ENCODE assay signal across 20 cellular contexts in genomic region chr6:13700232-13700631, GRCh38. TPM values are rescaled to one million over a fixed set of nuclear protein-coding genes. Genes with fewer than 3 reads are reported as not detected.
DNase-seq lines count a peak whose midpoint lies in the region; ATAC-seq, FAIRE-seq and TF ChIP-seq lines count a peak whose summit lies in the region.
"Had no signal": no experiment of that assay in that cellular context is flagged by ENCODE, and none has a peak within 500 bp of the region (broad histone marks: within the 10 kb centered on the region; RNA-seq: fewer than 3 reads in every experiment).

No MANE protein-coding gene starts in this region.

- no peaks in the 10 kb centered on the region; a peak in 1 of 8 replicates for H3K36me3 ChIP-seq in H1 (ENCODE audit: control insufficient read depth in 2 of 4, insufficient read depth in 4 of 4, low read length in 3 of 4)
- H3K36me3 ChIP-seq: colonic mucosa had no signal

- no peak for TF ChIP-seq POLR2A in A549 (IDR thresholded peaks at IDR 0.05; ENCODE audit: low read length)
- no peak for TF ChIP-seq POLR2A in H1 (IDR thresholded peaks at IDR 0.05; ENCODE audit: control extremely low read depth in 1 of 2, low read depth in 2 of 2, low read length in 2 of 2)

- FAIRE-seq in A549 (lab: Jason Lieb, UNC): no peak
- FAIRE-seq in H1 (lab: Jason Lieb, UNC): no peak
- FAIRE-seq: endothelial cell of umbilical vein had no signal

- no peak overlapping the region for H3K23ac ChIP-seq in H1 (ENCODE audit: insufficient read length)

- WGBS in A549 (ENCODE audit: missing lambda C conversion rate): 93% methylated on average over 3 of the region's 3 CpGs
- WGBS in H1 (ENCODE audit: extremely low coverage in 1 of 2, insufficient coverage in 1 of 2, insufficient read length in 1 of 2, insufficient replicate concordance in 2 of 2, low coverage in 1 of 2, low lambda C conversion rate in 2 of 2, missing lambda C conversion rate in 1 of 2), 2 experiments: 96% methylated on average over 3 of the region's 3 CpGs; no CpG with 5 or more reads in 1 of the 2 experiments

- no peak overlapping the region for H2BK12ac ChIP-seq in H1 (ENCODE audit: low read depth, low read length)

- H2BK5ac ChIP-seq in H1 (ENCODE audit: low read depth, low read length): 0 out of 2 replicates have a peak overlapping the region, but pooled peaks have one; percentile 21

- no peak overlapping the region for H3K27ac ChIP-seq in A549
- no peak overlapping the region for H3K27ac ChIP-seq in H1 (ENCODE audit: low read depth, low read length)
- H3K27ac ChIP-seq: BLaER1 treated with 17β-estradiol and CSF1 and Interleukin-3, amounts not matched to agents 10 nM and 100 nM; colonic mucosa; lower lobe of right lung had no signal

- H2AK5ac ChIP-seq in H1 (ENCODE audit: low read depth, low read length): no peak overlapping the region

- no peak overlapping the region for H3K18ac ChIP-seq in H1 (ENCODE audit: extremely low read depth, low read length)

- no peak for ATAC-seq in A549
- ATAC-seq in GM21786 (IDR thresholded peaks at IDR 0.05; ENCODE audit: unreplicated experiment): no peak
- ATAC-seq in HG02588 (IDR thresholded peaks at IDR 0.05; ENCODE audit: unreplicated experiment): no peak
- ATAC-seq: lower lobe of right lung had no signal

- peaks cover 0 to 99% of the 10 kb centered on the region in 2 experiments for H3K79me2 ChIP-seq in H1 (ENCODE audit: control insufficient read depth in 1 of 2, insufficient read depth in 2 of 2, low read length in 2 of 2)

- no peak overlapping the region for H3K56ac ChIP-seq in H1 (replicated peaks; ENCODE audit: insufficient read length, low read depth, low read length)

- no peak overlapping the region for H4K5ac ChIP-seq in H1 (ENCODE audit: insufficient read length, low read depth, low read length)

- no peak for TF ChIP-seq EP300 in A549 (IDR thresholded peaks at IDR 0.05)
- TF ChIP-seq EP300 in H1 (IDR thresholded peaks at IDR 0.05; ENCODE audit: borderline replicate concordance in 1 of 2, low read depth in 2 of 2, low read length in 2 of 2): no peak

- peaks cover 6% of the 10 kb centered on the region for H3K79me1 ChIP-seq in H1 (ENCODE audit: low read depth, low read length)

- peaks cover 0 to 9% of the 10 kb centered on the region in 2 experiments for H4K20me1 ChIP-seq in H1 (replicated peaks in 1 of 2; ENCODE audit: control insufficient read depth in 1 of 2, insufficient read depth in 2 of 2, low read length in 2 of 2)

- H3K27me3 ChIP-seq in H1 (replicated peaks in 1 of 4; ENCODE audit: control insufficient read depth in 3 of 4, extremely low read depth in 1 of 4, insufficient read depth in 3 of 4, low read length in 3 of 4): no peaks in the 10 kb centered on the region
- H3K27me3 ChIP-seq: BLaER1 treated with 17β-estradiol and CSF1 and Interleukin-3, amounts not matched to agents 10 nM and 100 nM; colonic mucosa had no signal

- H2AFZ ChIP-seq in H1 (ENCODE audit: low read length): no peak overlapping the region

- POLR2A ChIA-PET in A549 (lab: Yijun Ruan, JAX): no interaction called here
- POLR2A ChIA-PET in H1 (lab: Charles Lee; ENCODE audit: partially characterized antibody): interaction anchor here (1.2 kb wide), 1 partner anchor 14 kb away, joined by 4 read pairs; no protein-coding TSS in a partner anchor

- no peak overlapping the region for H3K4me3 ChIP-seq in A549
- no peak overlapping the region for H3K4me3 ChIP-seq in H1 (ENCODE audit: extremely low read depth in 1 of 4, insufficient read depth in 2 of 4, low read depth in 3 of 4, low read length in 4 of 4)
- H3K4me3 ChIP-seq: BLaER1 treated with 17β-estradiol and CSF1 and Interleukin-3, amounts not matched to agents 10 nM and 100 nM; colonic mucosa; lower lobe of right lung had no signal

- H3K4ac ChIP-seq in H1 (replicated peaks; ENCODE audit: insufficient read length, low read depth, low read length): no peak overlapping the region

- H3K9ac ChIP-seq in H1 (replicated peaks in 1 of 4; ENCODE audit: extremely low read depth in 1 of 4, low read depth in 3 of 4, low read length in 3 of 4): no peak overlapping the region
- H3K9ac ChIP-seq: BLaER1 treated with 17β-estradiol and CSF1 and Interleukin-3, amounts not matched to agents 10 nM and 100 nM had no signal

- no peak overlapping the region for H2BK120ac ChIP-seq in H1 (replicated peaks; ENCODE audit: low read depth, low read length)

- H3K4me2 ChIP-seq in A549 (no peak overlapping the region), H1 (ENCODE audit: insufficient read depth in 1 of 2, low read depth in 2 of 2, low read length in 2 of 2) (no peak overlapping the region)

- TF ChIP-seq CTCF in A549 (IDR thresholded peaks at IDR 0.05) (no peak), H1 (IDR thresholded peaks at IDR 0.05; ENCODE audit: control extremely low read depth in 1 of 3, insufficient read depth in 1 of 3, low read depth in 1 of 3, low read length in 3 of 3) (no peak)

- no peak overlapping the region for H3K14ac ChIP-seq in H1 (ENCODE audit: insufficient read length)

- DNase-seq in NOMO-1 treated with DMSO at 0.1 percent for 48 hours (lab: John Stamatoyannopoulos, UW; ENCODE audit: unreplicated experiment) (peak; percentile 40), NOMO-1 treated with dmso at 0.1 percent for 144 hours (lab: John Stamatoyannopoulos, UW; ENCODE audit: unreplicated experiment) (no peak), A549 (ENCODE audit: low read depth in 1 of 2, low spot score in 1 of 2) (no peak), MV-4-11 (lab: John Stamatoyannopoulos, UW) (peak; percentile 31), H1 (ENCODE audit: low read depth in 1 of 2, low spot score in 2 of 2) (no peak), DMS 273 treated with DMSO at 0.1 percent for 48 hours (lab: John Stamatoyannopoulos, UW) (no peak)
- DNase-seq: 8988T; activated CD4-positive, CD25-positive, alpha-beta regulatory T cell; activated CD8-positive, alpha-beta memory T cell treated with anti-CD3 and anti-CD28 coated beads, Interleukin-2, amount 50 U/mL, for 48 hours; activated naive CD4-positive, alpha-beta T cell treated with Interleukin-2 at 50 U/mL for 16 hours; colonic mucosa; DMS53; lower lobe of right lung; NCI-H82; posterior cingulate gyrus; stimulated activated CD4-positive, alpha-beta T cell treated with anti-CD3 and anti-CD28 coated beads, Interleukin-4, amount 100 ng/mL, for 24 hours had no signal

- H3K23me2 ChIP-seq in H1 (ENCODE audit: low read depth, low read length): no peaks in the 10 kb centered on the region

- H3K4me1 ChIP-seq in A549: 0 out of 3 replicates have a peak, but pooled peaks cover 5% of the 10 kb centered on the region
- peaks cover 1 to 6% (median 2%) of the 10 kb centered on the region in 4 experiments; a peak in 3 of 7 replicates for H3K4me1 ChIP-seq in H1 (replicated peaks in 1 of 4; ENCODE audit: control insufficient read depth in 3 of 4, insufficient read depth in 4 of 4, low read length in 3 of 4)

- H4K91ac ChIP-seq in H1 (replicated peaks; ENCODE audit: insufficient read length, low read length): no peak overlapping the region

- H3K9me3 ChIP-seq in A549: no peaks in the 10 kb centered on the region
- no peaks in the 10 kb centered on the region for H3K9me3 ChIP-seq in H1 (ENCODE audit: insufficient read depth in 2 of 2, low read depth in 1 of 2, low read length in 1 of 2)
- H3K9me3 ChIP-seq: colonic mucosa, lower lobe of right lung had no signal

- no peak overlapping the region for H2BK20ac ChIP-seq in H1 (ENCODE audit: low read length)

- H4K8ac ChIP-seq in H1 (ENCODE audit: extremely low read depth, insufficient read depth, low read length): no peak overlapping the region

- H2BK15ac ChIP-seq in H1 (ENCODE audit: low read length): no peak overlapping the region

- TF ChIP-seq RAD21 in A549 (conservative IDR thresholded peaks at IDR 0.05 in 1 of 2, IDR thresholded peaks at IDR 0.05 in 1 of 2) (no peak), H1 (IDR thresholded peaks at IDR 0.05 in 1 of 2, conservative IDR thresholded peaks at IDR 0.05 in 1 of 2; ENCODE audit: low read depth in 2 of 2, low read length in 2 of 2) (no peak)

- CTCF ChIA-PET in A549 (lab: Yijun Ruan, JAX): no interaction called here
- CTCF ChIA-PET in H1 (lab: Charles Lee; ENCODE audit: partially characterized antibody): interaction anchor here (0.5 to 1.0 kb wide), 3 partner anchors 12 to 125 kb away, joined by 3 read pairs; partner anchors contain the start of gene SIRT5

TF ChIP-seq in A549, 52 proteins besides CTCF, POLR2A, EP300 and RAD21:
- no peak for TF ChIP-seq RNF2 (IDR thresholded peaks at IDR 0.05; ENCODE audit: borderline replicate concordance, low read depth)
- no peak for TF ChIP-seq FOSB (CRISPR knock-in tag; IDR thresholded peaks at IDR 0.05)
- no peak for TF ChIP-seq ZFP36 (IDR thresholded peaks at IDR 0.05; ENCODE audit: borderline replicate concordance, partially characterized antibody)
- no peak for TF ChIP-seq ESRRA (IDR thresholded peaks at IDR 0.05; ENCODE audit: borderline replicate concordance, low read length)
- peak; percentile 46 for TF ChIP-seq MAFK (IDR thresholded peaks at IDR 0.05; ENCODE audit: partially characterized antibody)

TF ChIP-seq in H1, 55 proteins besides CTCF, POLR2A, EP300 and RAD21 (continues in another document):
- TF ChIP-seq YY1 (IDR thresholded peaks at IDR 0.05; ENCODE audit: low read depth, low read length): no peak
- no peak for TF ChIP-seq NANOG (IDR thresholded peaks at IDR 0.05; ENCODE audit: insufficient read depth, low read depth, low read length, poor library complexity, severe bottlenecking)
- TF ChIP-seq SIX5 (IDR thresholded peaks at IDR 0.05; ENCODE audit: low read depth, low read length): no peak

RNA-seq across cellular contexts. Expression of gene RANBP9, which starts 11.4 kb away (rescaled TPM):
- polyA plus RNA-seq in A549 (2011; rRNA removed) (15.7 and 20.3 TPM in 2 replicates), A549 (2017; fragmentation: RNase III; extraction: RNeasy Plus Mini Kit Qiagen cat#74134 plus additional on column Dnase treatment) (13.7 to 15.2 TPM (median 14.3 TPM) in 3 replicates), H1 (2011; rRNA removed) (8.0 and 13.0 TPM in 2 replicates)
- polyA plus RNA-seq in A549 (2012; cell fraction: cytosol; rRNA removed): 7.1 TPM in 2 replicates
- polyA plus RNA-seq in A549 (2012; cell fraction: nucleus; rRNA removed): 4.0 and 5.3 TPM in 2 replicates
- 10.2 and 11.8 TPM in 2 replicates for polyA minus RNA-seq in A549 (2011; rRNA and poly(A)+ RNA removed)
- 34.3 and 36.7 TPM in 2 replicates for total RNA-seq in H1 (2021; fragmentation: NEBNext Ultra II Directional; extraction: Animal tissue kit (Norgen Biotek cat#: 25700))
- polyA plus RNA-seq in H1 (2011; cell fraction: cytosol; rRNA removed): 15.9 TPM
- 9.9 TPM for polyA plus RNA-seq in H1 (2011; cell fraction: nucleus; rRNA removed)
- 21.7 to 23.9 TPM (median 22.7 TPM) in 4 replicates for polyA plus RNA-seq in H1 (2012, experiment 1 of 2)
- polyA plus RNA-seq in H1 (2012, experiment 2 of 2): 5.9 TPM
- polyA plus RNA-seq in H1 (2013, experiment 1 of 2): 17.6 TPM
- polyA plus RNA-seq in H1 (2013, experiment 2 of 2): 18.0 TPM
- 16.9 and 25.5 TPM in 2 replicates for polyA minus RNA-seq in H1 (2011; rRNA and poly(A)+ RNA removed)
- polyA minus RNA-seq in H1 (2011; cell fraction: cytosol; rRNA and poly(A)+ RNA removed): 19.9 TPM
- 17.0 TPM for polyA minus RNA-seq in H1 (2011; cell fraction: nucleus; rRNA and poly(A)+ RNA removed)

Comparison
In these comparisons a context has a peak if more than half of its experiments do, and no peak if none do; other contexts are left out.
1. DNase-seq: peak in NOMO-1 treated with DMSO at 0.1 percent for 48 hours (single experiment) and MV-4-11 (single experiment); none in NOMO-1 treated with dmso at 0.1 percent for 144 hours (single experiment), A549 (0 of 2), H1 (0 of 2) and DMS 273 treated with DMSO at 0.1 percent for 48 hours (single experiment).